Comparison of ENCODE assay signal across 13 cellular contexts in genomic region chr18:57931038-57931437, GRCh38.
DNase-seq lines count a peak whose midpoint lies in the region; ATAC-seq and TF ChIP-seq lines count a peak whose summit lies in the region.
"Had no signal": no experiment of that assay in that cellular context is flagged by ENCODE, and none has a peak within 500 bp of the region (broad histone marks: within the 10 kb centered on the region; RNA-seq: fewer than 3 reads in every experiment).

No MANE protein-coding gene starts in this region.

- no TSS peak for BruUV-seq in Caco-2 (replicated peaks; lab: Mats Ljungman, UMichigan)

- H4K20me1 ChIP-seq in SK-N-SH (ENCODE audit: insufficient read depth), result no peaks in the 10 kb centered on the region

- 0 out of 2 replicates have a peak overlapping the region, but pooled peaks have one; percentile 7 for H3K4me2 ChIP-seq in SK-N-SH

- 0 out of 2 replicates have a peak overlapping the region, but pooled peaks have one; percentile 9 for H2AFZ ChIP-seq in SK-N-SH (ENCODE audit: low read depth)

- H3K27ac ChIP-seq in SK-N-SH (ENCODE audit: low read depth in 2 of 2, low read length in 1 of 2) (no peak overlapping the region), RWPE2 (ENCODE audit: poor library complexity, severe bottlenecking) (no peak overlapping the region)
- H3K27ac ChIP-seq: SK-N-MC had no signal

- peaks cover 6 to 13% of the 10 kb centered on the region in 2 donors for H3K4me1 Mint-ChIP-seq in stimulated activated naive B cell treated with anti-CD40 and anti-IgM and Interleukin-4, amounts not matched to agents 10 μg/mL and 1 μg/mL and 100 μg/mL, for 72 hours
- H3K4me1 Mint-ChIP-seq in Caco-2 (ENCODE audit: low read depth, unreplicated experiment), result no peaks in the 10 kb centered on the region

- H3K27ac Mint-ChIP-seq in stimulated activated naive B cell treated with anti-CD40 and anti-IgM and Interleukin-4, amounts not matched to agents 10 μg/mL and 1 μg/mL and 100 μg/mL, for 72 hours, result no peak overlapping the region
- H3K27ac Mint-ChIP-seq in Caco-2 (ENCODE audit: unreplicated experiment), result no peak overlapping the region
- H3K27ac Mint-ChIP-seq: naive thymus-derived CD4-positive, alpha-beta T cell had no signal

- H3K36me3 ChIP-seq in SK-N-SH (replicated peaks in 1 of 2; ENCODE audit: control insufficient read depth in 1 of 2, insufficient read depth in 2 of 2, low read length in 1 of 2) (no peaks in the 10 kb centered on the region), RWPE2 (ENCODE audit: low read depth) (no peaks in the 10 kb centered on the region), Caco-2 (ENCODE audit: control insufficient read depth, insufficient read depth, low read length) (no peaks in the 10 kb centered on the region)

- CTCF ChIA-PET in SK-N-SH (lab: Yijun Ruan, JAX), result no interaction called here
- CTCF ChIA-PET in Caco-2 (lab: Charles Lee), result no interaction called here

- no peak overlapping the region for H3K9ac ChIP-seq in SK-N-SH

- peak overlapping the region in 1 of 2 donors; percentile 43 for H3K4me3 Mint-ChIP-seq in stimulated activated naive B cell treated with anti-CD40 and anti-IgM and Interleukin-4, amounts not matched to agents 10 μg/mL and 1 μg/mL and 100 μg/mL, for 72 hours
- no peak overlapping the region for H3K4me3 Mint-ChIP-seq in Caco-2 (ENCODE audit: unreplicated experiment)

- H3K9me2 ChIP-seq in SK-N-SH, result no peaks in the 10 kb centered on the region

- POLR2A ChIA-PET in SK-N-SH (lab: Yijun Ruan, JAX), result no interaction called here
- POLR2A ChIA-PET in Caco-2 (lab: Charles Lee), result no interaction called here

- ATAC-seq in SK-N-SH treated with all-trans-retinoic acid at 6 μM for 48 hours (no peak), HG02623 (IDR thresholded peaks at IDR 0.05; ENCODE audit: unreplicated experiment) (peak; percentile 65), RWPE2 (ENCODE audit: low read depth) (no peak; the same call in 2 of the 3 replicates)
- peak; percentile 60 to 65 for ATAC-seq in stimulated activated naive B cell treated with anti-CD40 and anti-IgM and Interleukin-4, amounts not matched to agents 10 μg/mL and 1 μg/mL and 100 μg/mL, for 72 hours (replicated peaks)
- ATAC-seq: naive thymus-derived CD4-positive, alpha-beta T cell had no signal

- H3K4me3 ChIP-seq in SK-N-SH (ENCODE audit: low read depth in 2 of 2, low read length in 1 of 2) (no peak overlapping the region), RWPE2 (ENCODE audit: severe bottlenecking) (peak overlapping the region; percentile 4), Caco-2 (ENCODE audit: low read depth, low read length) (no peak overlapping the region)
- H3K4me3 ChIP-seq: SK-N-MC had no signal

- no peaks in the 10 kb centered on the region for H3K79me2 ChIP-seq in SK-N-SH (ENCODE audit: insufficient read depth)

- peaks cover 0 to 2% of the 10 kb centered on the region in 2 donors for H3K9me3 Mint-ChIP-seq in stimulated activated naive B cell treated with anti-CD40 and anti-IgM and Interleukin-4, amounts not matched to agents 10 μg/mL and 1 μg/mL and 100 μg/mL, for 72 hours
- no peaks in the 10 kb centered on the region for H3K9me3 Mint-ChIP-seq in Caco-2 (ENCODE audit: unreplicated experiment)

- no peaks in the 10 kb centered on the region for H3K9me3 ChIP-seq in SK-N-SH
- H3K9me3 ChIP-seq in RWPE2 (ENCODE audit: severe bottlenecking), result no peaks in the 10 kb centered on the region
- H3K9me3 ChIP-seq in Caco-2, result no peaks in the 10 kb centered on the region

- no peak for TF ChIP-seq RAD21 in SK-N-SH (IDR thresholded peaks at IDR 0.05; ENCODE audit: low read length)

- no peaks in the 10 kb centered on the region for H3K36me3 Mint-ChIP-seq in stimulated activated naive B cell treated with anti-CD40 and anti-IgM and Interleukin-4, amounts not matched to agents 10 μg/mL and 1 μg/mL and 100 μg/mL, for 72 hours
- no peaks in the 10 kb centered on the region for H3K36me3 Mint-ChIP-seq in Caco-2 (ENCODE audit: insufficient read depth, unreplicated experiment)
- H3K36me3 Mint-ChIP-seq: naive thymus-derived CD4-positive, alpha-beta T cell had no signal

- 66% methylated on average over 1 of the region's 1 CpG for WGBS in SK-N-SH (ENCODE audit: low lambda C conversion rate)

- intact Hi-C loops in Caco-2 (cut with micrococcal nuclease; ENCODE audit: unreplicated experiment), result no loop called here

- no peaks in the 10 kb centered on the region for H3K27me3 ChIP-seq in SK-N-SH (ENCODE audit: insufficient read depth)
- no peaks in the 10 kb centered on the region for H3K27me3 ChIP-seq in RWPE2 (ENCODE audit: insufficient read depth, poor library complexity, severe bottlenecking)
- no peaks in the 10 kb centered on the region for H3K27me3 ChIP-seq in Caco-2 (replicated peaks; ENCODE audit: control insufficient read depth, insufficient read depth, low read length)

- TF ChIP-seq EP300 in SK-N-SH (IDR thresholded peaks at IDR 0.05; ENCODE audit: borderline replicate concordance in 1 of 2, low read depth in 1 of 2, low read length in 1 of 2), result no peak

- H3K4me1 ChIP-seq in SK-N-SH (ENCODE audit: control insufficient read depth in 1 of 2, insufficient read depth in 2 of 2, low read depth in 1 of 2, low read length in 1 of 2) (no peaks in the 10 kb centered on the region), RWPE2 (ENCODE audit: insufficient read depth, poor library complexity, severe bottlenecking) (peaks cover 4% of the 10 kb centered on the region), Caco-2 (peaks cover 2% of the 10 kb centered on the region; the same call in 1 of the 2 replicates)

- no peak for TF ChIP-seq CTCF in SK-N-SH (IDR thresholded peaks at IDR 0.05)
- TF ChIP-seq CTCF in RWPE2 (IDR thresholded peaks at IDR 0.05; ENCODE audit: poor library complexity, severe bottlenecking), result no peak
- TF ChIP-seq CTCF in Caco-2 (IDR thresholded peaks at IDR 0.05; ENCODE audit: insufficient read depth in 1 of 2, low read depth in 1 of 2, low read length in 1 of 2, severe bottlenecking in 1 of 2, unreplicated experiment in 1 of 2), result no peak

- DNase-seq in SK-N-SH (no peak), RWPE2 (ENCODE audit: low spot score) (no peak), KG1 (lab: John Stamatoyannopoulos, UW) (no peak), Caco-2 (no peak), glomerular visceral epithelial cell (ENCODE audit: extremely low spot score) (no peak)
- DNase-seq in stimulated activated naive B cell treated with anti-CD40 and anti-IgM and Interleukin-4, amounts not matched to agents 10 μg/mL and 1 μg/mL and 100 μg/mL, for 72 hours, result no peak
- DNase-seq: hypothalamus; naive thymus-derived CD4-positive, alpha-beta T cell; NCI-H1048; stimulated activated CD4-positive, alpha-beta T cell treated with anti-CD3 and anti-CD28 coated beads, Interleukin-12 subunit alpha, Interleukin-12 subunit beta, amount 100 ng/mL, for 4 hours had no signal

- no peaks in the 10 kb centered on the region for H3F3A ChIP-seq in SK-N-SH (replicated peaks; ENCODE audit: insufficient read depth)

- no peaks in the 10 kb centered on the region for H3K27me3 Mint-ChIP-seq in stimulated activated naive B cell treated with anti-CD40 and anti-IgM and Interleukin-4, amounts not matched to agents 10 μg/mL and 1 μg/mL and 100 μg/mL, for 72 hours
- no peaks in the 10 kb centered on the region for H3K27me3 Mint-ChIP-seq in Caco-2 (ENCODE audit: insufficient read depth, unreplicated experiment)

TF ChIP-seq in SK-N-SH treated with all-trans-retinoic acid at 6 μM for 48 hours, 23 proteins besides CTCF, POLR2A, EP300 and RAD21:
- TF ChIP-seq ZNF8 (CRISPR knock-in tag; IDR thresholded peaks at IDR 0.05), result no peak
- TF ChIP-seq ISL1 (CRISPR knock-in tag; IDR thresholded peaks at IDR 0.05), result no peak
- TF ChIP-seq PATZ1 (CRISPR knock-in tag; IDR thresholded peaks at IDR 0.05; ENCODE audit: borderline replicate concordance), result no peak
- TF ChIP-seq TOX (CRISPR knock-in tag; IDR thresholded peaks at IDR 0.05; ENCODE audit: borderline replicate concordance), result no peak
- TF ChIP-seq SNAI2 (CRISPR knock-in tag; IDR thresholded peaks at IDR 0.05), result no peak

Comparison
In these comparisons a context has a peak if more than half of its experiments do, and no peak if none do; other contexts are left out.
1. ATAC-seq: peak in HG02623 (single experiment) and stimulated activated naive B cell treated with anti-CD40 and anti-IgM and Interleukin-4, amounts not matched to agents 10 μg/mL and 1 μg/mL and 100 μg/mL, for 72 hours (2 of 2); none in SK-N-SH treated with all-trans-retinoic acid at 6 μM for 48 hours (single experiment) and RWPE2 (single experiment).